Comparison of ENCODE assay signal across 23 cellular contexts in the genomic region with DNA sequence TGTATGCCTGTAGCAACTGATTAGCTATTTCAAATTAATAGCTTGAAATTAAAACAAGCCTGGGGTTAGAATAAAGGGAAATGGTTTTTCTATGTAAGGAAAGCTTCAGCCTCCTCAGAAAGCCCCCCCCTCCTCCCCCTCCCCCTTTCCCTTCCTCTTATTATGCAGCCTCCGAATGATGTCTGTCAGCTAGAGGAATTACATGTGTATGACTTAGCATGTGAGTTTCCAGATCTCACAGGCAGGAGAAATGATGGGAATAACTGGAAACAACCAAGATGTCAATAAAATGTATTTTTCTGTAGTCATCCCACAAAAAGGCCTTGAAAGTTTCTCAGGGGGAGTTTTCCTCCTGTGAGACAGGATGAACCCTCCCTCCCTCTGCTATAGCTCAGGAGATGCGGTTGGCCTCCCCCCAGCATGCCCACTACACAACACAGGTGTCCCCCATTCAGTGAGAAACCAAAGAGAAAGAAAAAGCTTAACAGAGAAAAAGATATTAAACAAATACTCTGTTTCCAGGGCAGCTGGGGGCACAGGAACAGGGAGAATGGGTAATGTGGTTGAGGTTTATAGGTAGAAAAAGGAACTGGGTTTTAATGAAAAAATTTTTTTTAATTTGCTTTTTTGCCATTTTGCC. TPM values are rescaled to one million over a fixed set of nuclear protein-coding genes. Genes with fewer than 3 reads are reported as not detected.
DNase-seq lines count a peak whose midpoint lies in the region; ATAC-seq lines count a peak whose summit lies in the region.
"Had no signal": no experiment of that assay in that cellular context is flagged by ENCODE, and none has a peak within 500 bp of the region (broad histone marks: within the 10 kb centered on the region; RNA-seq: fewer than 3 reads in every experiment).

No MANE protein-coding gene starts in this region.

- no peak overlapping the region for H3K14ac ChIP-seq in neuronal stem cell (ENCODE audit: low read length)

- no CpG with 5 or more reads among the region's 2 CpGs for WGBS in neuronal stem cell (ENCODE audit: extremely low coverage in 2 of 2, insufficient read length in 2 of 2, insufficient replicate concordance in 1 of 2), 2 donors

- H2AFZ ChIP-seq in neuronal stem cell (ENCODE audit: low read length) = no peak overlapping the region
- H2AFZ ChIP-seq: hepatocyte had no signal

- H3K23ac ChIP-seq in neuronal stem cell (ENCODE audit: low read depth, low read length, poor library complexity) = no peak overlapping the region

- no peak overlapping the region for H4K91ac ChIP-seq in neuronal stem cell (ENCODE audit: low read depth, low read length, poor library complexity)

- ATAC-seq in effector memory CD8-positive, alpha-beta T cell (replicated peaks) = peak; percentile 29
- ATAC-seq in GM21717 (IDR thresholded peaks at IDR 0.05; ENCODE audit: unreplicated experiment) (no peak), HG03342 (IDR thresholded peaks at IDR 0.05; ENCODE audit: unreplicated experiment) (no peak)
- ATAC-seq: foreskin keratinocyte, GM12878, HCT116, mucosa of descending colon had no signal

- H2AK5ac ChIP-seq in neuronal stem cell (ENCODE audit: low read depth, low read length) = no peak overlapping the region

- no peaks in the 10 kb centered on the region for H3K79me1 ChIP-seq in neuronal stem cell (ENCODE audit: low read depth, low read length)

- H3K27ac ChIP-seq in neuronal stem cell (replicated peaks; ENCODE audit: low read length) = no peak overlapping the region
- H3K27ac ChIP-seq: 22Rv1, foreskin keratinocyte, hepatocyte, neutrophil had no signal

- no peak overlapping the region for H2BK5ac ChIP-seq in neuronal stem cell (ENCODE audit: low read length)

- peaks cover 2% of the 10 kb centered on the region for H3K36me3 Mint-ChIP-seq in effector memory CD8-positive, alpha-beta T cell (ENCODE audit: insufficient read depth)
- H3K36me3 Mint-ChIP-seq: activated naive CD4-positive, alpha-beta T cell treated with anti-CD3 and anti-CD28 coated beads, Interleukin-2, amount 50 U/mL, for 24 hours had no signal

- H3K36me3 ChIP-seq in neuronal stem cell (replicated peaks in 1 of 2; ENCODE audit: control insufficient read depth in 2 of 2, insufficient read depth in 2 of 2, low read length in 2 of 2) = no peaks in the 10 kb centered on the region
- H3K36me3 ChIP-seq: neutrophil had no signal

- no peaks in the 10 kb centered on the region for H3K27me3 ChIP-seq in neuronal stem cell (ENCODE audit: control insufficient read depth in 3 of 3, insufficient read depth in 3 of 3, low read depth in 1 of 3, low read length in 3 of 3)
- H3K27me3 ChIP-seq: hepatocyte had no signal

- no peaks in the 10 kb centered on the region for H3K9me3 ChIP-seq in neuronal stem cell (replicated peaks in 1 of 2; ENCODE audit: control insufficient read depth in 2 of 2, insufficient read depth in 1 of 2, low read depth in 1 of 2, low read length in 2 of 2)
- H3K9me3 ChIP-seq: mucosa of descending colon, neutrophil had no signal

- no peak overlapping the region for H2BK120ac ChIP-seq in neuronal stem cell (ENCODE audit: low read depth, low read length)

- no peak overlapping the region for H3K18ac ChIP-seq in neuronal stem cell (ENCODE audit: low read length)

- no peak overlapping the region for H2BK15ac ChIP-seq in neuronal stem cell (ENCODE audit: low read length)

- H3K4me2 ChIP-seq in neuronal stem cell (ENCODE audit: insufficient read depth, low read length, poor library complexity, severe bottlenecking) = no peak overlapping the region
- H3K4me2 ChIP-seq: hepatocyte had no signal

- no peak overlapping the region for H3K4me3 Mint-ChIP-seq in effector memory CD8-positive, alpha-beta T cell
- H3K4me3 Mint-ChIP-seq: activated naive CD4-positive, alpha-beta T cell treated with anti-CD3 and anti-CD28 coated beads, Interleukin-2, amount 50 U/mL, for 24 hours; activated T-helper 1 cell treated with anti-CD3 and anti-CD28 coated beads, Interleukin-12 subunit alpha, Interleukin-12 subunit beta, Interleukin-2, Interleukin-4 antibody, amounts not matched to agents 30 ng/mL and 10 ng/mL and 1 ng/mL, durations not matched to agents 14 hours and 24 hours and 36 hours had no signal

- no peaks in the 10 kb centered on the region for H3K9me3 Mint-ChIP-seq in effector memory CD8-positive, alpha-beta T cell
- H3K9me3 Mint-ChIP-seq: activated naive CD4-positive, alpha-beta T cell treated with anti-CD3 and anti-CD28 coated beads, Interleukin-2, amount 50 U/mL, for 24 hours; activated T-helper 1 cell treated with anti-CD3 and anti-CD28 coated beads, Interleukin-12 subunit alpha, Interleukin-12 subunit beta, Interleukin-2, Interleukin-4 antibody, amounts not matched to agents 30 ng/mL and 10 ng/mL and 1 ng/mL, durations not matched to agents 14 hours and 24 hours and 36 hours had no signal

- H4K8ac ChIP-seq in neuronal stem cell (ENCODE audit: low read depth, low read length) = no peak overlapping the region

- no peak overlapping the region for H3K4ac ChIP-seq in neuronal stem cell (ENCODE audit: low read length)

- no peaks in the 10 kb centered on the region for H3K27me3 Mint-ChIP-seq in effector memory CD8-positive, alpha-beta T cell
- H3K27me3 Mint-ChIP-seq: activated naive CD4-positive, alpha-beta T cell treated with anti-CD3 and anti-CD28 coated beads, Interleukin-2, amount 50 U/mL, for 24 hours had no signal

- peaks cover 5 to 9% of the 10 kb centered on the region in 2 donors for H3K4me1 ChIP-seq in neuronal stem cell (ENCODE audit: control insufficient read depth in 2 of 2, insufficient read depth in 1 of 2, low read depth in 1 of 2, low read length in 2 of 2)
- H3K4me1 ChIP-seq: foreskin keratinocyte had no signal

- no peak overlapping the region for H3K4me3 ChIP-seq in neuronal stem cell (ENCODE audit: low read length in 2 of 2)
- H3K4me3 ChIP-seq: GM12878, hepatocyte, mucosa of descending colon, skin epidermis had no signal

- H3K4me1 Mint-ChIP-seq in effector memory CD8-positive, alpha-beta T cell (ENCODE audit: low read depth in 2 of 2) = peaks cover 0 to 6% of the 10 kb centered on the region in 2 donors

- H3K9ac ChIP-seq in neuronal stem cell (ENCODE audit: low read depth, low read length, poor library complexity) = no peak overlapping the region

- peak overlapping the region in 1 of 2 donors; percentile 70 for H3K27ac Mint-ChIP-seq in effector memory CD8-positive, alpha-beta T cell
- H3K27ac Mint-ChIP-seq: activated naive CD4-positive, alpha-beta T cell treated with anti-CD3 and anti-CD28 coated beads, Interleukin-2, amount 50 U/mL, for 24 hours; activated T-helper 1 cell treated with anti-CD3 and anti-CD28 coated beads, Interleukin-12 subunit alpha, Interleukin-12 subunit beta, Interleukin-2, Interleukin-4 antibody, amounts not matched to agents 30 ng/mL and 10 ng/mL and 1 ng/mL, durations not matched to agents 14 hours and 24 hours and 36 hours had no signal

- no peak overlapping the region for H2BK12ac ChIP-seq in neuronal stem cell (ENCODE audit: low read length)

- DNase-seq in NCI-H146 (lab: John Stamatoyannopoulos, UW) (peak; percentile 15), NCI-H146 treated with DMSO at 0.1 percent for 48 hours (lab: John Stamatoyannopoulos, UW; ENCODE audit: unreplicated experiment) (no peak), NAMALWA (ENCODE audit: low spot score) (peak; percentile 10), neuronal stem cell (ENCODE audit: low spot score) (peak; percentile 18), SIG-M5 (lab: John Stamatoyannopoulos, UW) (no peak)
- DNase-seq in effector memory CD8-positive, alpha-beta T cell = no peak
- DNase-seq: activated CD4-positive, alpha-beta T cell treated with anti-CD3 and anti-CD28 coated beads for 1 hour; foreskin keratinocyte; mucosa of descending colon; NCI-H1417 treated with DMSO at 0.1 percent for 48 hours; NCI-H510A; stimulated activated CD4-positive, alpha-beta T cell treated with anti-CD3 and anti-CD28 coated beads, Interleukin-2, amount 100 ng/mL, for 24 hours; stimulated activated naive CD4-positive, alpha-beta T cell treated with Interleukin-2 at 50 U/mL for 16 hours had no signal

RNA-seq across cellular contexts. Expression of a gene that starts 41.4 kb away (rescaled TPM):
- 3.7 TPM for polyA plus RNA-seq in neuronal stem cell (2013, experiment 1 of 2)
- polyA plus RNA-seq in neuronal stem cell (2013, experiment 2 of 2) = 3.7 TPM

Comparison
In these comparisons a context has a peak if more than half of its experiments do, and no peak if none do; other contexts are left out.
1. DNase-seq: peak in NCI-H146 (single experiment), NAMALWA (single experiment) and neuronal stem cell (single experiment); none in NCI-H146 treated with DMSO at 0.1 percent for 48 hours (single experiment), effector memory CD8-positive, alpha-beta T cell (0 of 3) and SIG-M5 (single experiment).